Comparison of ENCODE assay signal across 9 cellular contexts in the genomic region with DNA sequence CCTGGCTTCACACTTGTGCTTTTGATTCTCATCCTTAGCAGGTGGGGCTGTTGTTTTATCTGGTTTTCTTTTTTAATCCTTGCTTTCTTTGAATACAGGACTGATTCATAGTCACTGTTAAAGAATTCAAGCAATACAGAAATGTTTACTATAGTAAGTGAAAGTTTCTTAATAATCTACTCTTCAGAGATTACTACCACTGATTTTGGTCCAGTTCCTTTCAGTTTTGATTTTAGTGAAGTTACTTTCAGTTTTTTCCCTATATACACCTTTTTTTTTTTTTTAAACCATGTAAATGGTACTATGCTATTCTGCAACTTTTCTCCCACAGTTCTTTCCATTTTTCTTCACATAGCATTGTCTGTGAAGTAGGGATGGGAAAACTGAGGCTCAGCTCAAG. TPM values are rescaled to one million over a fixed set of nuclear protein-coding genes. Genes with fewer than 3 reads are reported as not detected.
A peak's percentile ranks its signal among the peaks of the same experiment; 100 is the strongest.
DNase-seq lines count a peak whose midpoint lies in the region; ATAC-seq, FAIRE-seq and TF ChIP-seq lines count a peak whose summit lies in the region.
"Had no signal": no experiment of that assay in that cellular context is flagged by ENCODE, and none has a peak within 500 bp of the region (broad histone marks: within the 10 kb centered on the region; RNA-seq: fewer than 3 reads in every experiment).

No MANE protein-coding gene starts in this region.

- no TSS peak for BruUV-seq in endothelial cell of umbilical vein (replicated peaks; lab: Mats Ljungman, UMichigan)

- CTCF ChIA-PET in endothelial cell of umbilical vein (lab: Charles Lee), result interaction anchor here (1.1 to 2.3 kb wide), 8 partner anchors 11 to 117 kb away, joined by 3 to 10 read pairs (median 6); partner anchors contain the start of gene GATAD2A

- DNase-seq in GM13976 (ENCODE audit: low spot score), result peak; percentile 69
- DNase-seq in endothelial cell of umbilical vein (ENCODE audit: low read depth, low spot score), result no peak
- DNase-seq in HAP-1 (ENCODE audit: low spot score in 2 of 2), result no peak
- DNase-seq: NCI-H774 had no signal

- H3K27me3 ChIP-seq in OCI-LY3 (ENCODE audit: low read depth, low read length), result no peaks in the 10 kb centered on the region
- H3K27me3 ChIP-seq in endothelial cell of umbilical vein (ENCODE audit: control insufficient read depth in 2 of 2, insufficient read depth in 2 of 2, low read length in 2 of 2), result no peaks in the 10 kb centered on the region
- no peaks in the 10 kb centered on the region for H3K27me3 ChIP-seq in skeletal muscle tissue (ENCODE audit: control insufficient read depth in 3 of 3, insufficient read depth in 3 of 3, low read length in 3 of 3)
- no peaks in the 10 kb centered on the region for H3K27me3 ChIP-seq in HAP-1 (ENCODE audit: low read depth)

- no peak for TF ChIP-seq CTCF in GM13976 (IDR thresholded peaks at IDR 0.05; ENCODE audit: borderline replicate concordance, control extremely low read depth, extremely low read depth, insufficient read depth, missing control alignments)
- TF ChIP-seq CTCF in OCI-LY3 (IDR thresholded peaks at IDR 0.05; ENCODE audit: low read depth, low read length), result no peak
- no peak for TF ChIP-seq CTCF in endothelial cell of umbilical vein (IDR thresholded peaks at IDR 0.05; ENCODE audit: extremely low read depth in 1 of 2, insufficient read depth in 1 of 2, low read depth in 1 of 2, low read length in 2 of 2)

- peaks cover 43% of the 10 kb centered on the region for H3K4me1 ChIP-seq in OCI-LY3 (ENCODE audit: low read length)
- peaks cover 64% of the 10 kb centered on the region for H3K4me1 ChIP-seq in endothelial cell of umbilical vein (ENCODE audit: control insufficient read depth, extremely low read depth, insufficient read depth, low read length)
- peaks cover 57 to 66% (median 59%) of the 10 kb centered on the region in 3 donors for H3K4me1 ChIP-seq in skeletal muscle tissue (ENCODE audit: control insufficient read depth in 3 of 3, insufficient read depth in 3 of 3, low read length in 3 of 3)
- peaks cover 16% of the 10 kb centered on the region for H3K4me1 ChIP-seq in HAP-1

- dilution Hi-C loops in endothelial cell of umbilical vein (cut with MboI; ENCODE audit: extremely low pct_ligation_motif_present, low sequenced_read_pairs), result no loop called here

- in situ Hi-C loops in GM13976 (cut with MboI; ENCODE audit: low sequenced_read_pairs, unreplicated experiment) (no loop called here), HAP-1 (cut with MboI; ENCODE audit: low sequenced_read_pairs) (no loop called here)

- H3K36me3 ChIP-seq in OCI-LY3 (replicated peaks; ENCODE audit: low read depth, low read length), result peaks cover 13% of the 10 kb centered on the region
- H3K36me3 ChIP-seq in endothelial cell of umbilical vein (ENCODE audit: control insufficient read depth in 2 of 2, extremely low read depth in 1 of 2, insufficient read depth in 2 of 2, low read length in 2 of 2), result peaks cover 0 to 3% of the 10 kb centered on the region in 2 experiments
- H3K36me3 ChIP-seq in skeletal muscle tissue (ENCODE audit: control insufficient read depth in 3 of 3, insufficient read depth in 3 of 3, low read length in 3 of 3), result no peaks in the 10 kb centered on the region
- peaks cover 6% of the 10 kb centered on the region for H3K36me3 ChIP-seq in HAP-1 (replicated peaks)

- TF ChIP-seq POLR2A in endothelial cell of umbilical vein (IDR thresholded peaks at IDR 0.05; ENCODE audit: low read depth, low read length), result no peak

- H3K9me1 ChIP-seq in endothelial cell of umbilical vein (replicated peaks; ENCODE audit: control insufficient read depth, extremely low read depth, insufficient read depth, low read length), result no peaks in the 10 kb centered on the region

- ATAC-seq in GM21423 (IDR thresholded peaks at IDR 0.05; ENCODE audit: unreplicated experiment), result no peak
- no peak for ATAC-seq in HG03280 (IDR thresholded peaks at IDR 0.05; ENCODE audit: unreplicated experiment)
- ATAC-seq in GM19455 (IDR thresholded peaks at IDR 0.05; ENCODE audit: unreplicated experiment), result no peak

- H3K9ac ChIP-seq in OCI-LY3 (ENCODE audit: low read length) (no peak overlapping the region), endothelial cell of umbilical vein (replicated peaks; ENCODE audit: extremely low read depth, insufficient read depth, low read length) (no peak overlapping the region), skeletal muscle tissue (ENCODE audit: low read depth in 1 of 3, low read length in 3 of 3) (no peak overlapping the region)

- no peaks in the 10 kb centered on the region for H3K9me3 ChIP-seq in OCI-LY3 (ENCODE audit: insufficient read depth, low read length)
- no peaks in the 10 kb centered on the region for H3K9me3 ChIP-seq in endothelial cell of umbilical vein (replicated peaks; ENCODE audit: control insufficient read depth, insufficient read depth, low read length)
- H3K9me3 ChIP-seq in skeletal muscle tissue (ENCODE audit: control insufficient read depth in 3 of 3, low read length in 3 of 3), result no peaks in the 10 kb centered on the region
- H3K9me3 ChIP-seq in HAP-1, result no peaks in the 10 kb centered on the region

- H3K27ac ChIP-seq in OCI-LY3 (ENCODE audit: low read length) (peak overlapping the region; percentile 35), endothelial cell of umbilical vein (ENCODE audit: insufficient read depth, low read depth, low read length) (peak overlapping the region; percentile 91), skeletal muscle tissue (ENCODE audit: low read depth, low read length) (peak overlapping the region; percentile 85)

- intact Hi-C loops in endothelial cell of umbilical vein (cut with micrococcal nuclease), result no loop called here

- H2AFZ ChIP-seq in OCI-LY3 (ENCODE audit: low read depth, low read length) (no peak overlapping the region), endothelial cell of umbilical vein (ENCODE audit: low read depth, low read length) (no peak overlapping the region)

- H3K4me2 ChIP-seq in OCI-LY3 (ENCODE audit: low read length) (peak overlapping the region; percentile 53), endothelial cell of umbilical vein (ENCODE audit: insufficient read depth, low read length) (peak overlapping the region; percentile 60)

- H3K4me3 ChIP-seq in OCI-LY3 (ENCODE audit: low read length) (peak overlapping the region; percentile 12; the same call in 1 of the 2 replicates), endothelial cell of umbilical vein (replicated peaks in 1 of 3; ENCODE audit: insufficient read depth in 1 of 3, low read depth in 1 of 3, low read length in 3 of 3) (no peak overlapping the region), skeletal muscle tissue (ENCODE audit: low read length in 3 of 3) (no peak overlapping the region), HAP-1 (no peak overlapping the region)

- H3K79me2 ChIP-seq in OCI-LY3 (ENCODE audit: low read length) (peaks cover 96% of the 10 kb centered on the region), endothelial cell of umbilical vein (ENCODE audit: control insufficient read depth, insufficient read depth, low read length) (peaks cover 91% of the 10 kb centered on the region)

- H4K20me1 ChIP-seq in OCI-LY3 (ENCODE audit: insufficient read depth, low read length), result peaks cover 91% of the 10 kb centered on the region
- no peaks in the 10 kb centered on the region for H4K20me1 ChIP-seq in endothelial cell of umbilical vein (replicated peaks; ENCODE audit: control insufficient read depth, extremely low read depth, insufficient read depth, low read length)

- POLR2A ChIA-PET in endothelial cell of umbilical vein (lab: Charles Lee), result no interaction called here

- FAIRE-seq in endothelial cell of umbilical vein (lab: Jason Lieb, UNC), result peak; percentile 15

TF ChIP-seq in endothelial cell of umbilical vein, 7 proteins besides CTCF, POLR2A, EP300 and RAD21 (continues in another document):
- TF ChIP-seq JUN (IDR thresholded peaks at IDR 0.05; ENCODE audit: borderline replicate concordance, insufficient read depth, insufficient read length, low read depth), result no peak
- no peak for TF ChIP-seq FOS (IDR thresholded peaks at IDR 0.05; ENCODE audit: borderline replicate concordance, insufficient read depth, low read length)
- no peak for TF ChIP-seq MYC (IDR thresholded peaks at IDR 0.05; ENCODE audit: low read depth, low read length)
- no peak for TF ChIP-seq GATA2 (IDR thresholded peaks at IDR 0.05; ENCODE audit: insufficient read depth, insufficient read length, low read depth, low read length)

RNA-seq across cellular contexts. Expression of gene GATAD2A, which starts 53.6 kb away (rescaled TPM):
- total RNA-seq in endothelial cell of umbilical vein (134 and 138 TPM in 2 replicates), skeletal muscle tissue (19.8 TPM)
- 26.2 and 27.3 TPM in 2 replicates for polyA plus RNA-seq in endothelial cell of umbilical vein
- 43.0 and 43.3 TPM in 2 replicates for polyA plus RNA-seq in endothelial cell of umbilical vein (2011; cell fraction: cytosol; rRNA removed)
- polyA plus RNA-seq in endothelial cell of umbilical vein (2011; cell fraction: nucleus; rRNA removed), result 28.3 and 42.4 TPM in 2 replicates
- polyA plus RNA-seq in endothelial cell of umbilical vein (2012), result 61.3 and 62.1 TPM in 2 replicates
- 27.8 and 34.0 TPM in 2 replicates for polyA minus RNA-seq in endothelial cell of umbilical vein
- polyA minus RNA-seq in endothelial cell of umbilical vein (2011; cell fraction: cytosol; rRNA and poly(A)+ RNA removed), result 42.5 TPM
- polyA minus RNA-seq in endothelial cell of umbilical vein (2011; cell fraction: nucleus; rRNA and poly(A)+ RNA removed), result 15.0 and 27.9 TPM in 2 replicates

RNA-seq across cellular contexts. Expression of gene TSSK6, which starts 56.2 kb away (rescaled TPM):
- total RNA-seq in endothelial cell of umbilical vein, result 0.35 and 0.82 TPM in 2 replicates
- polyA plus RNA-seq in endothelial cell of umbilical vein, result 0.76 and 1.7 TPM in 2 replicates
- polyA plus RNA-seq in endothelial cell of umbilical vein (2011; cell fraction: cytosol; rRNA removed), result 0.26 and 0.38 TPM in 2 replicates
- polyA plus RNA-seq in endothelial cell of umbilical vein (2011; cell fraction: nucleus; rRNA removed), result 0.56 and 0.63 TPM in 2 replicates
- polyA plus RNA-seq in endothelial cell of umbilical vein (2012), result 0.15 and 0.50 TPM in 2 replicates
- 0.36 and 0.42 TPM in 2 replicates for polyA minus RNA-seq in endothelial cell of umbilical vein
- 2.8 TPM for polyA minus RNA-seq in endothelial cell of umbilical vein (2011; cell fraction: cytosol; rRNA and poly(A)+ RNA removed)
- polyA minus RNA-seq in endothelial cell of umbilical vein (2011; cell fraction: nucleus; rRNA and poly(A)+ RNA removed), result 1.0 and 1.1 TPM in 2 replicates
- total RNA-seq in skeletal muscle tissue, result not detected

RNA-seq across cellular contexts. Expression of gene NDUFA13, which starts 56.9 kb away (rescaled TPM):
- total RNA-seq in endothelial cell of umbilical vein (246 and 252 TPM in 2 replicates), skeletal muscle tissue (169 TPM)
- polyA plus RNA-seq in endothelial cell of umbilical vein, result 799 and 837 TPM in 2 replicates
- 504 and 596 TPM in 2 replicates for polyA plus RNA-seq in endothelial cell of umbilical vein (2011; cell fraction: cytosol; rRNA removed)
- 151 and 220 TPM in 2 replicates for polyA plus RNA-seq in endothelial cell of umbilical vein (2011; cell fraction: nucleus; rRNA removed)
- polyA plus RNA-seq in endothelial cell of umbilical vein (2012), result 252 and 475 TPM in 2 replicates
- 101 and 104 TPM in 2 replicates for polyA minus RNA-seq in endothelial cell of umbilical vein
- 86.4 TPM for polyA minus RNA-seq in endothelial cell of umbilical vein (2011; cell fraction: cytosol; rRNA and poly(A)+ RNA removed)
- polyA minus RNA-seq in endothelial cell of umbilical vein (2011; cell fraction: nucleus; rRNA and poly(A)+ RNA removed), result 23.7 and 36.8 TPM in 2 replicates

Comparison
In these comparisons a context has a peak if more than half of its experiments do, and no peak if none do; other contexts are left out.
1. H3K27ac ChIP-seq: peak in every context shown above with its lines; median percentile 91 in endothelial cell of umbilical vein; 85 in skeletal muscle tissue; 35 in OCI-LY3.